ENCODE assay signal across 8 cellular contexts in the genomic region with DNA sequence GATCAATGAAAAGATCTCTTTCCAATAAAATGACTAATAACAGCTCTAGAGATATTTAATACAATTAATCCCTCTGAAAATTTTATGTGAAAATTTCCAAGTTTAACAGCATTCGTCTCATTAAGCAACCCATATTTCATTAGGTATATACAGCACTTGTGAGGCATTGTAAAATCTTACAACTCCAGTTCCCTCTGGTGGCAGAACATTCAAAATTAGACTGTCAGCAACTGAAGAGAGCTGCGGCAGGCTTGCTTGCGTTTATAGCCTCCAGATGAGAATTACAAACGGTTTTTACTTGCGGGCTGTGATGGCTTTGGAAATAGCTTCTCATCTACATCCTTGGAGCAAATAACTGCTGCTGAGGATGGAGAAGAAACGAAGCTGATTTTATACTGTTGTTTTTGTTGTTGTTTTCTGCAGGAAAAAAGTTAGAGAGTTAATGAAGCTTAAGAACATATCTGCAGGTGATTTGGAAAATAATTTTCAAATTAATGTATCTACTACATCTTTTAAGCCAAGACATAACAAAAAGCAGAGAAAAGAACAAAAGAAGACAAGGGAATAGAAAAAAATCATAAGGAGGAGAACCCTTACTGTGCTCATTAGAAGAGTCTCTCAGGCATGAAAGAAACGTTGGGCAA.
DNase-seq lines count a peak whose midpoint lies in the region; ATAC-seq and TF ChIP-seq lines count a peak whose summit lies in the region.

No MANE protein-coding gene starts in this region.

- no peak overlapping the region for H3K27ac ChIP-seq in cardiac muscle cell

- no peaks in the 10 kb centered on the region for H3K9me3 ChIP-seq in cardiac muscle cell (ENCODE audit: low read depth)
- no peaks in the 10 kb centered on the region for H3K9me3 ChIP-seq in adipocyte (ENCODE audit: control insufficient read depth, low read length)

- peak overlapping the region; percentile 65 for H3K9ac ChIP-seq in adipocyte (ENCODE audit: low read length)

- peak; percentile 59 for TF ChIP-seq CTCF in cardiac muscle cell (IDR thresholded peaks at IDR 0.05; ENCODE audit: low read depth, low read length)

- intact Hi-C loops in cardiac septum (cut with DNase I) = no loop called here

- H3K4me1 ChIP-seq in cardiac muscle cell (ENCODE audit: low read depth) (no peaks in the 10 kb centered on the region), adipocyte (ENCODE audit: control insufficient read depth, insufficient read depth, low read length) (peaks cover 24% of the 10 kb centered on the region)

- ATAC-seq in GM18858 (IDR thresholded peaks at IDR 0.05; ENCODE audit: unreplicated experiment) = no peak
- ATAC-seq in HG03139 (IDR thresholded peaks at IDR 0.05; ENCODE audit: unreplicated experiment) = no peak
- ATAC-seq in HG02678 (IDR thresholded peaks at IDR 0.05; ENCODE audit: unreplicated experiment) = no peak

- H3K4me3 ChIP-seq in cardiac muscle cell = no peak overlapping the region
- H3K4me3 ChIP-seq in adipocyte (ENCODE audit: low read length) = peak overlapping the region; percentile 59

- DNase-seq in cardiac muscle cell (ENCODE audit: low read depth in 1 of 2, low spot score in 1 of 2) (peak; percentile 49 to 83), cardiac septum (ENCODE audit: low spot score) (no peak), adipocyte (ENCODE audit: low read depth) (peak; percentile 90), islet precursor cell (peak; percentile 57), NCI-H1436 (lab: John Stamatoyannopoulos, UW) (no peak)

- H3K36me3 ChIP-seq in cardiac muscle cell (no peaks in the 10 kb centered on the region), adipocyte (ENCODE audit: control insufficient read depth, insufficient read depth, low read length, severe bottlenecking) (no peaks in the 10 kb centered on the region)

- H3K27me3 ChIP-seq in cardiac muscle cell = no peaks in the 10 kb centered on the region
- no peaks in the 10 kb centered on the region for H3K27me3 ChIP-seq in adipocyte (replicated peaks; ENCODE audit: control insufficient read depth, insufficient read depth, low read length)

Comparison
In these comparisons a context has a peak if more than half of its experiments do, and no peak if none do; other contexts are left out.
1. DNase-seq: peak in cardiac muscle cell (2 of 2), adipocyte (single experiment) and islet precursor cell (single experiment); none in cardiac septum (single experiment) and NCI-H1436 (single experiment).